Comparison of ENCODE assay signal across 9 cellular contexts in genomic region chr9:134375011-134375390, GRCh38. TPM values are rescaled to one million over a fixed set of nuclear protein-coding genes. Genes with fewer than 3 reads are reported as not detected.
DNase-seq lines count a peak whose midpoint lies in the region; ATAC-seq and TF ChIP-seq lines count a peak whose summit lies in the region.
"Had no signal": no experiment of that assay in that cellular context is flagged by ENCODE, and none has a peak within 500 bp of the region (broad histone marks: within the 10 kb centered on the region; RNA-seq: fewer than 3 reads in every experiment).

No MANE protein-coding gene starts in this region.

- H3K27me3 ChIP-seq in SJSA1 (replicated peaks) (no peaks in the 10 kb centered on the region), esophagus muscularis mucosa (no peaks in the 10 kb centered on the region), muscle layer of colon (ENCODE audit: control insufficient read depth in 1 of 2, insufficient read depth in 2 of 2, low read length in 2 of 2) (no peaks in the 10 kb centered on the region), upper lobe of left lung (no peaks in the 10 kb centered on the region)

- TF ChIP-seq EP300 in esophagus muscularis mucosa (IDR thresholded peaks at IDR 0.05) (peak; percentile 95), upper lobe of left lung (IDR thresholded peaks at IDR 0.05) (peak in 2 of 4 donors; percentile 93 to 98)

- H3K9ac ChIP-seq in muscle layer of colon (ENCODE audit: low read length) = peak overlapping the region; percentile 20

- H3K36me3 ChIP-seq in SJSA1 (no peaks in the 10 kb centered on the region), esophagus muscularis mucosa (no peaks in the 10 kb centered on the region), muscle layer of colon (ENCODE audit: insufficient read depth, low read length) (no peaks in the 10 kb centered on the region), upper lobe of left lung (no peaks in the 10 kb centered on the region)

- ATAC-seq in upper lobe of left lung (ENCODE audit: low FRiP score in 2 of 2) (peak in 1 of 2 donors; percentile 58), HG02981 (IDR thresholded peaks at IDR 0.05; ENCODE audit: unreplicated experiment) (no peak)

- H3K9me3 ChIP-seq in SJSA1 (replicated peaks) = no peaks in the 10 kb centered on the region
- H3K9me3 ChIP-seq in esophagus muscularis mucosa = no peaks in the 10 kb centered on the region
- H3K9me3 ChIP-seq in muscle layer of colon (ENCODE audit: low read length) = no peaks in the 10 kb centered on the region
- H3K9me3 ChIP-seq in upper lobe of left lung = no peaks in the 10 kb centered on the region

- TF ChIP-seq CTCF in esophagus muscularis mucosa (IDR thresholded peaks at IDR 0.05) (no peak), upper lobe of left lung (IDR thresholded peaks at IDR 0.05) (no peak)

- H3K4me1 ChIP-seq in SJSA1 (replicated peaks) = peaks cover 73% of the 10 kb centered on the region
- peaks cover 92 to 100% (median 100%) of the 10 kb centered on the region in 4 donors for H3K4me1 ChIP-seq in esophagus muscularis mucosa
- peaks cover 62% of the 10 kb centered on the region for H3K4me1 ChIP-seq in muscle layer of colon (ENCODE audit: insufficient read depth, low read length)
- peaks cover 95 to 100% (median 99%) of the 10 kb centered on the region in 4 donors for H3K4me1 ChIP-seq in upper lobe of left lung

- TF ChIP-seq POLR2A in esophagus muscularis mucosa (IDR thresholded peaks at IDR 0.05; ENCODE audit: low read depth) (no peak), upper lobe of left lung (IDR thresholded peaks at IDR 0.05) (no peak)

- intact Hi-C loops in esophagus muscularis mucosa (cut with DNase I) = no loop called here

- no peak for DNase-seq in SJSA1 (ENCODE audit: low read depth in 1 of 2, low spot score in 2 of 2)
- DNase-seq in esophagus muscularis mucosa (ENCODE audit: extremely low spot score) = peak; percentile 97
- peak; percentile 82 to 86 for DNase-seq in upper lobe of left lung
- no peak for DNase-seq in EL
- DNase-seq in KG1 (lab: John Stamatoyannopoulos, UW) = no peak
- DNase-seq: Karpas-422; stimulated activated CD4-positive, alpha-beta T cell treated with anti-CD3 and anti-CD28 coated beads, Interleukin-4, amount 100 ng/mL, for 4 hours had no signal

- WGBS in esophagus muscularis mucosa = 11% methylated on average over 4 of the region's 6 CpGs
- WGBS in upper lobe of left lung, 2 donors = 13 to 36% methylated on average over 1 to 6 of the region's 6 CpGs

- H3K4me3 ChIP-seq in SJSA1 = no peak overlapping the region
- peak overlapping the region; percentile 15 to 49 (median 27) for H3K4me3 ChIP-seq in esophagus muscularis mucosa
- H3K4me3 ChIP-seq in muscle layer of colon (ENCODE audit: low read depth in 1 of 2, low read length in 2 of 2) = no peak overlapping the region
- peak overlapping the region in 1 of 4 donors; percentile 30 for H3K4me3 ChIP-seq in upper lobe of left lung

- H3K27ac ChIP-seq in SJSA1 (0 out of 2 replicates have a peak overlapping the region, but pooled peaks have one; percentile 0), esophagus muscularis mucosa (replicated peaks in 1 of 4) (peak overlapping the region; percentile 89 to 97 (median 94)), muscle layer of colon (ENCODE audit: low read depth, low read length) (peak overlapping the region; percentile 79), upper lobe of left lung (peak overlapping the region; percentile 80 to 95 (median 88))

RNA-seq across cellular contexts. Expression of gene RXRA, which starts 48.7 kb away (rescaled TPM):
- 12.2 and 15.7 TPM in 2 replicates for total RNA-seq in SJSA1 (2014; rRNA removed; shearing (Covaris generic))
- total RNA-seq in esophagus muscularis mucosa (10 to 100 TPM; 46.4 to 81.0 (median 63.7) TPM), upper lobe of left lung (10 to 100 TPM; 43.8 to 92.7 (median 74.1) TPM)

Comparison
In these comparisons a context has a peak if more than half of its experiments do, and no peak if none do; other contexts are left out.
1. DNase-seq: peak in esophagus muscularis mucosa (single experiment) and upper lobe of left lung (2 of 2); none in SJSA1 (0 of 2), EL (single experiment) and KG1 (single experiment).
2. H3K27ac ChIP-seq: peak in every context shown above with its lines; median percentile 94 in esophagus muscularis mucosa; 88 in upper lobe of left lung; 79 in muscle layer of colon; 0 in SJSA1.
3. H3K4me3 ChIP-seq: peak in esophagus muscularis mucosa (4 of 4); none in SJSA1 (single experiment) and muscle layer of colon (0 of 2).